1 cellular context compared by ENCODE assay signal in genomic region chr1:228453022-228453560, GRCh38.
TF ChIP-seq lines count a peak whose summit lies in the region.

No MANE protein-coding gene starts in this region.

TF ChIP-seq in Ishikawa, 13 proteins besides CTCF, POLR2A, EP300 and RAD21:
- TF ChIP-seq CEBPB (IDR thresholded peaks at IDR 0.05) (no peak), REST (IDR thresholded peaks at IDR 0.05; ENCODE audit: low read depth) (peak; percentile 26; the same call in 1 of the 2 replicates)
